29 cellular contexts compared by ENCODE assay signal in genomic region chr14:60363275-60363674, GRCh38.
"Had no signal": no experiment of that assay in that cellular context is flagged by ENCODE, and none has a peak within 500 bp of the region (broad histone marks: within the 10 kb centered on the region; RNA-seq: fewer than 3 reads in every experiment).

No MANE protein-coding gene starts in this region.

- H3K4me1 Mint-ChIP-seq: nephron progenitor cell; neural crest cell; stimulated activated effector memory CD8-positive, alpha-beta T cell treated with anti-CD3 and anti-CD28 coated beads, Interleukin-12 subunit alpha, Interleukin-12 subunit beta, amount 100 ng/mL, for 72 hours; stimulated activated naive B cell treated with anti-CD40 and anti-IgM and Interleukin-4, amounts not matched to agents 10 μg/mL and 1 μg/mL and 100 μg/mL, for 72 hours had no signal

- H3K36me3 ChIP-seq: ovary, right lobe of liver, sigmoid colon, stomach, thoracic aorta, thyroid gland, tibial nerve, upper lobe of left lung, vagina had no signal

- H2AFZ ChIP-seq: parathyroid adenoma had no signal

- DNase-seq: nephron progenitor cell; occipital lobe; ovary; posterior cingulate gyrus; psoas muscle; right cardiac atrium; right lobe of liver; sigmoid colon; small intestine; stimulated activated CD4-positive, alpha-beta T cell treated with anti-CD3 and anti-CD28 coated beads, Interleukin-15, amount 100 ng/mL, for 24 hours; stimulated activated CD4-positive, alpha-beta T cell treated with anti-CD3 and anti-CD28 coated beads, Interleukin-2, amount 100 ng/mL, for 24 hours; stimulated activated CD4-positive, alpha-beta T cell treated with anti-CD3 and anti-CD28 coated beads, Interleukin-2, amount 100 ng/mL, for 48 hours; stimulated activated CD4-positive, alpha-beta T cell treated with anti-CD3 and anti-CD28 coated beads, Interleukin-4, amount 100 ng/mL, for 24 hours; stimulated activated naive B cell treated with anti-CD40 and anti-IgM and Interleukin-4, amounts not matched to agents 10 μg/mL and 1 μg/mL and 100 μg/mL, for 72 hours; stimulated activated naive CD4-positive, alpha-beta T cell treated with Interleukin-2 at 50 U/mL for 16 hours; stomach; thyroid gland; trophoblast cell; upper lobe of left lung had no signal

- H3K9me3 ChIP-seq: ovary, psoas muscle, right lobe of liver, sigmoid colon, stomach, thoracic aorta, thyroid gland, tibial nerve, upper lobe of left lung, vagina had no signal

- H3K27me3 Mint-ChIP-seq: progenitor cell of endocrine pancreas had no signal

- H3K4me3 ChIP-seq: ovary, psoas muscle, right lobe of liver, sigmoid colon, stomach, thoracic aorta, thyroid gland, tibial nerve, upper lobe of left lung, vagina had no signal

- H3K27me3 ChIP-seq: ovary, right lobe of liver, sigmoid colon, stomach, thyroid gland, tibial nerve, upper lobe of left lung, vagina had no signal

- H3K4me1 ChIP-seq: parathyroid adenoma, psoas muscle, right lobe of liver, sigmoid colon, stomach, thyroid gland, tibial nerve, upper lobe of left lung, vagina had no signal

- FAIRE-seq: small intestine, urothelium cell line had no signal

- H3K27ac ChIP-seq: ovary, parathyroid adenoma, psoas muscle, right lobe of liver, sigmoid colon, stomach, thoracic aorta, thyroid gland, tibial nerve, upper lobe of left lung, vagina had no signal

- H3K36me3 Mint-ChIP-seq: natural killer cell treated with Interleukin-12 subunit alpha and Interleukin-12 subunit beta and Interleukin-15 and Interleukin-18, amount 100 ng/mL, for 72 hours; stimulated activated effector memory CD8-positive, alpha-beta T cell treated with anti-CD3 and anti-CD28 coated beads, Interleukin-12 subunit alpha, Interleukin-12 subunit beta, amount 100 ng/mL, for 72 hours; stimulated activated naive B cell treated with anti-CD40 and anti-IgM and Interleukin-4, amounts not matched to agents 10 μg/mL and 1 μg/mL and 100 μg/mL, for 72 hours had no signal

- H3K27ac Mint-ChIP-seq: natural killer cell treated with Interleukin-12 subunit alpha and Interleukin-12 subunit beta and Interleukin-15 and Interleukin-18, amount 100 ng/mL, for 72 hours; nephron progenitor cell; progenitor cell of endocrine pancreas; stimulated activated effector memory CD8-positive, alpha-beta T cell treated with anti-CD3 and anti-CD28 coated beads, Interleukin-12 subunit alpha, Interleukin-12 subunit beta, amount 100 ng/mL, for 72 hours; stimulated activated naive B cell treated with anti-CD40 and anti-IgM and Interleukin-4, amounts not matched to agents 10 μg/mL and 1 μg/mL and 100 μg/mL, for 72 hours; stimulated activated naive CD8-positive, alpha-beta T cell treated with anti-CD3 and anti-CD28 coated beads, Interleukin-15, Interleukin-2, amounts not matched to agents 100 ng/mL and 50 ng/mL, for 24 hours had no signal

- H3K9me3 Mint-ChIP-seq: natural killer cell treated with Interleukin-12 subunit alpha and Interleukin-12 subunit beta and Interleukin-15 and Interleukin-18, amount 100 ng/mL, for 72 hours; stimulated activated effector memory CD8-positive, alpha-beta T cell treated with anti-CD3 and anti-CD28 coated beads, Interleukin-12 subunit alpha, Interleukin-12 subunit beta, amount 100 ng/mL, for 72 hours; stimulated activated naive CD8-positive, alpha-beta T cell treated with anti-CD3 and anti-CD28 coated beads, Interleukin-15, Interleukin-2, amounts not matched to agents 100 ng/mL and 50 ng/mL, for 24 hours had no signal

- ATAC-seq: natural killer cell treated with Interleukin-12 subunit alpha and Interleukin-12 subunit beta and Interleukin-15 and Interleukin-18, amount 100 ng/mL, for 72 hours; psoas muscle; right cardiac atrium; right lobe of liver; stimulated activated effector memory CD8-positive, alpha-beta T cell treated with anti-CD3 and anti-CD28 coated beads, Interleukin-12 subunit alpha, Interleukin-12 subunit beta, amount 100 ng/mL, for 72 hours; stimulated activated naive B cell treated with anti-CD40 and anti-IgM and Interleukin-4, amounts not matched to agents 10 μg/mL and 1 μg/mL and 100 μg/mL, for 72 hours had no signal

- H3K4me3 Mint-ChIP-seq: natural killer cell treated with Interleukin-12 subunit alpha and Interleukin-12 subunit beta and Interleukin-15 and Interleukin-18, amount 100 ng/mL, for 72 hours; nephron progenitor cell; neural crest cell; stimulated activated effector memory CD8-positive, alpha-beta T cell treated with anti-CD3 and anti-CD28 coated beads, Interleukin-12 subunit alpha, Interleukin-12 subunit beta, amount 100 ng/mL, for 72 hours; stimulated activated naive B cell treated with anti-CD40 and anti-IgM and Interleukin-4, amounts not matched to agents 10 μg/mL and 1 μg/mL and 100 μg/mL, for 72 hours; stimulated activated naive CD8-positive, alpha-beta T cell treated with anti-CD3 and anti-CD28 coated beads, Interleukin-15, Interleukin-2, amounts not matched to agents 100 ng/mL and 50 ng/mL, for 24 hours had no signal

- H3K79me2 ChIP-seq: parathyroid adenoma had no signal

- H3K9ac ChIP-seq: parathyroid adenoma had no signal
